8 cellular contexts compared by ENCODE assay signal in the genomic region with DNA sequence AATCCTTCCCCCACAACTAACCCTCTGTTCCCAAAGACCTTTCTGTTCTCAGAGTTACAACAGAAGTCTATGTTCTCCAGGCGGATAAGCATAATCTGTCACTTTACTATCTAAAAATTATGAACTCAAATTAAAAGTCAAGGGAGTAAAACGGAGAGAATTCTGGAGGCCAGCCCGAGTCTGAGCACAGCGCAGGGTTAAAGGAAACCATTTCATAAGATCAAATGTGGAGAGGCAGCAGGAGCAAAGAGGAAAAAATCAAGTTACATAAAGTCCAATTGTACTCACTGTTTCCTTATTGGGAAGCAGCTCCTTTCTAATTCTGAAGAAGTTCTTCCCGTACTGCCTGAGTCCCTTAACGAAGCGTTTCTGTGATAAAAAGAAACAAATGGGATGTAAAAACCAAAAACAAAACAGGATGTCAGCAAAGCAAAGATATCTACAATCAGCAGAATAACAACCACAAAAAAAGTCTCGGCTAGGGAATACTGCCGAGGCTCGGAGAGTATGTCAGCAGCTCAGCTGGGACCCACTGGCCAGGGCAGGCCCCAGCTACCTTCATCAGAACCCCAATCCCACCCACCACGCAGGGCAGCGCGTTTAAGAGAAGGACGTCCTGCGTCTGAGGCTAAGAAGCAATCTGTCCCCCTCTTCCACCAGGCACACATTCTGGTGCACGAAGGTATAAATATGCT.
DNase-seq lines count a peak whose midpoint lies in the region; ATAC-seq lines count a peak whose summit lies in the region.

No MANE protein-coding gene starts in this region.

- no peak overlapping the region for H3K4me3 Mint-ChIP-seq in CD4-positive, CD25-positive, alpha-beta regulatory T cell

- H3K4ac ChIP-seq in mesendoderm (ENCODE audit: low read depth, low read length), result no peak overlapping the region

- no peak overlapping the region for H4K5ac ChIP-seq in mesendoderm (ENCODE audit: low read length)

- peak overlapping the region; percentile 98 for H3K4me2 ChIP-seq in mesendoderm (ENCODE audit: low read length)

- H3K9me3 ChIP-seq in CD4-positive, CD25-positive, alpha-beta regulatory T cell (ENCODE audit: control insufficient read depth in 2 of 2, low read length in 2 of 2), result no peaks in the 10 kb centered on the region
- no peaks in the 10 kb centered on the region for H3K9me3 ChIP-seq in duodenal mucosa (ENCODE audit: control insufficient read depth in 1 of 2, low read length in 2 of 2)

- peaks cover 84% of the 10 kb centered on the region for H3K4me1 ChIP-seq in CD4-positive, CD25-positive, alpha-beta regulatory T cell (ENCODE audit: control insufficient read depth, insufficient read depth, low read length, poor library complexity, severe bottlenecking)
- H3K4me1 ChIP-seq in duodenal mucosa (ENCODE audit: control insufficient read depth in 1 of 2, insufficient read depth in 2 of 2, low read length in 2 of 2), result peaks cover 52 to 57% of the 10 kb centered on the region in 2 donors
- peaks cover 27% of the 10 kb centered on the region for H3K4me1 ChIP-seq in mesendoderm (ENCODE audit: control insufficient read depth, low read depth, low read length)

- ATAC-seq in CD4-positive, CD25-positive, alpha-beta regulatory T cell (ENCODE audit: low read depth in 2 of 2), result no peak
- no peak for ATAC-seq in GM18867 (IDR thresholded peaks at IDR 0.05; ENCODE audit: unreplicated experiment)
- ATAC-seq in GM18520 (IDR thresholded peaks at IDR 0.05; ENCODE audit: unreplicated experiment), result no peak
- ATAC-seq in HG02571 (IDR thresholded peaks at IDR 0.05; ENCODE audit: unreplicated experiment), result no peak

- no peak overlapping the region for H4K8ac ChIP-seq in mesendoderm (ENCODE audit: low read depth, low read length)

- H3K27me3 Mint-ChIP-seq in CD4-positive, CD25-positive, alpha-beta regulatory T cell, result no peaks in the 10 kb centered on the region

- DNase-seq in CD4-positive, CD25-positive, alpha-beta regulatory T cell, result peak in 2 of 3 donors; percentile 20 to 39
- DNase-seq in NCI-H526 treated with DMSO at 0.1 percent for 48 hours (lab: John Stamatoyannopoulos, UW) (peak; percentile 19), mesendoderm (no peak), NOMO-1 treated with DMSO at 0.1 percent for 48 hours (lab: John Stamatoyannopoulos, UW; ENCODE audit: unreplicated experiment) (no peak)

- peak overlapping the region; percentile 54 for H3K23ac ChIP-seq in mesendoderm (ENCODE audit: low read length)

- H2BK5ac ChIP-seq in mesendoderm (ENCODE audit: low read length), result peak overlapping the region; percentile 31

- no peak overlapping the region for H2BK120ac ChIP-seq in mesendoderm (ENCODE audit: low read depth, low read length)

- H3K4me3 ChIP-seq in CD4-positive, CD25-positive, alpha-beta regulatory T cell (ENCODE audit: low read depth, low read length), result peak overlapping the region; percentile 98
- H3K4me3 ChIP-seq in duodenal mucosa (ENCODE audit: low read depth in 1 of 2, low read length in 2 of 2), result peak overlapping the region; percentile 89 to 100
- peak overlapping the region; percentile 73 for H3K4me3 ChIP-seq in mesendoderm (ENCODE audit: low read length)

- peak overlapping the region; percentile 98 for H3K9ac ChIP-seq in duodenal mucosa (ENCODE audit: low read depth in 1 of 2, low read length in 2 of 2)
- peak overlapping the region; percentile 92 for H3K9ac ChIP-seq in mesendoderm (ENCODE audit: low read length)

- no peak overlapping the region for H2AK5ac ChIP-seq in mesendoderm (ENCODE audit: low read length)

- H3K9me3 Mint-ChIP-seq in CD4-positive, CD25-positive, alpha-beta regulatory T cell, result no peaks in the 10 kb centered on the region

- H3K27me3 ChIP-seq in CD4-positive, CD25-positive, alpha-beta regulatory T cell (ENCODE audit: control insufficient read depth, insufficient read depth, low read length), result no peaks in the 10 kb centered on the region
- H3K27me3 ChIP-seq in duodenal mucosa (ENCODE audit: control insufficient read depth in 1 of 2, insufficient read depth in 2 of 2, low read length in 2 of 2), result no peaks in the 10 kb centered on the region
- no peaks in the 10 kb centered on the region for H3K27me3 ChIP-seq in mesendoderm (ENCODE audit: insufficient read depth, low read length, poor library complexity)

- H3K79me2 ChIP-seq in mesendoderm (ENCODE audit: control insufficient read depth, insufficient read depth, low read length), result peaks cover 36% of the 10 kb centered on the region

- peaks cover 19% of the 10 kb centered on the region for H3K79me1 ChIP-seq in mesendoderm (ENCODE audit: low read length)

- peaks cover 6% of the 10 kb centered on the region for H3K36me3 Mint-ChIP-seq in CD4-positive, CD25-positive, alpha-beta regulatory T cell

- WGBS in mesendoderm (ENCODE audit: extremely low coverage, insufficient coverage, low lambda C conversion rate), result no CpG with 5 or more reads among the region's 16 CpGs

- peak overlapping the region; percentile 78 for H3K27ac ChIP-seq in CD4-positive, CD25-positive, alpha-beta regulatory T cell (ENCODE audit: insufficient read depth, low read length, poor library complexity, severe bottlenecking)
- H3K27ac ChIP-seq in duodenal mucosa (ENCODE audit: low read depth, low read length) (peak overlapping the region; percentile 85), mesendoderm (ENCODE audit: low read depth, low read length) (peak overlapping the region; percentile 95)

- H3K18ac ChIP-seq in mesendoderm (ENCODE audit: low read length), result peak overlapping the region; percentile 99

- H3K36me3 ChIP-seq in CD4-positive, CD25-positive, alpha-beta regulatory T cell (ENCODE audit: control insufficient read depth, insufficient read depth, low read length), result peaks cover 26% of the 10 kb centered on the region
- H3K36me3 ChIP-seq in duodenal mucosa (ENCODE audit: control insufficient read depth in 1 of 2, insufficient read depth in 2 of 2, low read length in 2 of 2), result peaks cover 0 to 6% of the 10 kb centered on the region in 2 donors
- no peaks in the 10 kb centered on the region for H3K36me3 ChIP-seq in mesendoderm (ENCODE audit: control insufficient read depth, insufficient read depth, low read length)

- H2BK15ac ChIP-seq in mesendoderm (replicated peaks; ENCODE audit: low read depth), result no peak overlapping the region

- no peak overlapping the region for H3K27ac Mint-ChIP-seq in CD4-positive, CD25-positive, alpha-beta regulatory T cell

- H3K4me1 Mint-ChIP-seq in CD4-positive, CD25-positive, alpha-beta regulatory T cell, result peaks cover 32 to 42% (median 34%) of the 10 kb centered on the region in 4 donors

- peak overlapping the region; percentile 95 for H3K56ac ChIP-seq in mesendoderm (ENCODE audit: low read length)

Comparison
In these comparisons a context has a peak if more than half of its experiments do, and no peak if none do; other contexts are left out.
1. DNase-seq: peak in CD4-positive, CD25-positive, alpha-beta regulatory T cell (2 of 3) and NCI-H526 treated with DMSO at 0.1 percent for 48 hours (single experiment); none in mesendoderm (single experiment) and NOMO-1 treated with DMSO at 0.1 percent for 48 hours (single experiment).
2. Peak in every context shown above with its lines, with median percentiles within 50 percentile points of each other: H3K27ac ChIP-seq and H3K4me3 ChIP-seq.